ENCODE assay signal across 8 cellular contexts in the genomic region with DNA sequence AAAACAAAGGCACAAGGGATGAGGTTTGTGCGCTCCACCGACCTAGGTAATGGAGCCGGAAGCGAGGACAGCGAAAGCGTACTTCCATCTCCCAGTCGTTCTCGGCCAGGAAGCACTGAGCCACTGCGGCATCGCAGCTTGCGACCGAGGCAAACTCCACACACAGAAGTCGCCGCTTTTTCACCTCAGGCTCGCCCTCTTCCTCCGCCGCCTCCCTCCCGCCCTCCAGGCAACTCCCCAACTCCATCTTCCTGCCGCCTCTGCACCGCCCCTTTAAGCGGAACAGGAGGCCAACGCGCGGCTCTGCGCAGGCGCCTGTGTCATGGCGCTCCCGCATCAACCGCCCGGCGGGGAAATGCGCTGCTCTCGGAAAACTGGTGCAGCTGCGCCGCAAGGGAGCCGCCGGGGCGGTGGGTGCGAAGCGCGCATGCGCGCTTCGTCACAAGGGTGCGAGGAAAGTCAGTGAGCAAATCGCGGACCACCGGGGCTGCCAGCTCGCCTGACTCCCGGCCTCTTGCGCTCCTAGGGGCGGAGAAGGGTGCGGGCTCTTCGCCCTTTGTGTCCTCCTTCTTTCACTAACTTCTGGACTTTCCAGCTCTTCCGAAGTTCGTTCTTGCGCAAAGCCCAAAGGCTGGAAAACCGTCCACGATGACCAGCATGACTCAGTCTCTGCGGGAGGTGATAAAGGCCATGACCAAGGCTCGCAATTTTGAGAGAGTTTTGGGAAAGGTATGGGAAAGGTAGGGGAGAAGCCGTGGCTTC. TPM values are rescaled to one million over a fixed set of nuclear protein-coding genes. Genes with fewer than 3 reads are reported as not detected.
A peak's percentile ranks its signal among the peaks of the same experiment; 100 is the strongest.
DNase-seq lines count a peak whose midpoint lies in the region; ATAC-seq and TF ChIP-seq lines count a peak whose summit lies in the region.

A gene (plus strand): TSS at position 462 of the 762 bp plus-strand sequence. CDS start 187 bp downstream, at position 649.
A gene with protein sequence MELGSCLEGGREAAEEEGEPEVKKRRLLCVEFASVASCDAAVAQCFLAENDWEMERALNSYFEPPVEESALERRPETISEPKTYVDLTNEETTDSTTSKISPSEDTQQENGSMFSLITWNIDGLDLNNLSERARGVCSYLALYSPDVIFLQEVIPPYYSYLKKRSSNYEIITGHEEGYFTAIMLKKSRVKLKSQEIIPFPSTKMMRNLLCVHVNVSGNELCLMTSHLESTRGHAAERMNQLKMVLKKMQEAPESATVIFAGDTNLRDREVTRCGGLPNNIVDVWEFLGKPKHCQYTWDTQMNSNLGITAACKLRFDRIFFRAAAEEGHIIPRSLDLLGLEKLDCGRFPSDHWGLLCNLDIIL (minus strand): TSS at position 284 of the 762 bp plus-strand sequence. CDS start 37 bp downstream, at position 247.

- peak within 1 kb of the TSS; percentile 97 for H3K27ac Mint-ChIP-seq in CD4-positive, alpha-beta T cell
- H3K27ac Mint-ChIP-seq in activated CD4-positive, alpha-beta memory T cell treated with anti-CD3 and anti-CD28 coated beads for 36 hours, result peak within 1 kb of the TSS; percentile 93

- H3K4me1 ChIP-seq in duodenal mucosa (ENCODE audit: control insufficient read depth in 1 of 2, insufficient read depth in 2 of 2, low read length in 2 of 2) (peaks cover 29 to 43% of the 10 kb centered on the region in 2 donors), lower lobe of right lung (peaks cover 34% of the 10 kb centered on the region)

- CTCF ChIA-PET in CD4-positive, alpha-beta T cell (lab: Charles Lee), result interaction anchor here (1.0 to 4.8 kb wide), 20 partner anchors 10 to 172 kb away, joined by 3 to 21 read pairs (median 4); a partner anchor contains a TSS
- CTCF ChIA-PET in activated CD4-positive, alpha-beta memory T cell treated with anti-CD3 and anti-CD28 coated beads for 36 hours (lab: Charles Lee), result interaction anchor here (0.9 to 2.9 kb wide), 8 partner anchors 13 to 307 kb away, joined by 3 to 17 read pairs (median 4); no protein-coding TSS in a partner anchor

- peaks cover 45% of the 10 kb centered on the region for H3K4me1 Mint-ChIP-seq in CD4-positive, alpha-beta T cell (ENCODE audit: low read depth)
- H3K4me1 Mint-ChIP-seq in activated CD4-positive, alpha-beta memory T cell treated with anti-CD3 and anti-CD28 coated beads for 36 hours (ENCODE audit: low read depth), result peaks cover 53% of the 10 kb centered on the region

- DNase-seq in CD4-positive, alpha-beta T cell, result peak; percentile 92 to 98 (median 94)
- DNase-seq in NCI-H82 (lab: John Stamatoyannopoulos, UW) (peak; percentile 99), lower lobe of right lung (peak; percentile 97)
- DNase-seq in activated CD4-positive, alpha-beta memory T cell treated with anti-CD3 and anti-CD28 coated beads for 36 hours, result peak; percentile 98
- peak; percentile 88 to 95 (median 95) for DNase-seq in stimulated activated CD4-positive, alpha-beta T cell treated with anti-CD3 and anti-CD28 coated beads, TNF-alpha, amount 100 ng/mL, for 24 hours (ENCODE audit: low read depth in 3 of 3)

- peaks cover 71% of the 10 kb centered on the region for H3K36me3 Mint-ChIP-seq in CD4-positive, alpha-beta T cell (ENCODE audit: low read depth)
- peaks cover 58% of the 10 kb centered on the region for H3K36me3 Mint-ChIP-seq in activated CD4-positive, alpha-beta memory T cell treated with anti-CD3 and anti-CD28 coated beads for 36 hours

- POLR2A ChIA-PET in CD4-positive, alpha-beta T cell (lab: Charles Lee), result interaction anchor here (0.7 to 3.5 kb wide), 24 partner anchors 12 to 471 kb away, joined by 3 to 42 read pairs (median 4); a partner anchor contains a TSS
- POLR2A ChIA-PET in activated CD4-positive, alpha-beta memory T cell treated with anti-CD3 and anti-CD28 coated beads for 36 hours (lab: Charles Lee), result interaction anchor here (0.6 to 1.7 kb wide), 8 partner anchors 12 to 472 kb away, joined by 3 to 8 read pairs (median 3); a partner anchor contains a TSS

- H3K27me3 ChIP-seq in CD4-positive, alpha-beta T cell (ENCODE audit: control insufficient read depth, insufficient read depth, low read length), result no peaks in the 10 kb centered on the region
- no peaks in the 10 kb centered on the region for H3K27me3 ChIP-seq in duodenal mucosa (ENCODE audit: control insufficient read depth in 1 of 2, insufficient read depth in 2 of 2, low read length in 2 of 2)
- no peaks in the 10 kb centered on the region for H3K27me3 ChIP-seq in lower lobe of right lung (ENCODE audit: low read depth)

- H3K9me3 Mint-ChIP-seq in CD4-positive, alpha-beta T cell, result no peaks in the 10 kb centered on the region
- peaks cover 17% of the 10 kb centered on the region for H3K9me3 Mint-ChIP-seq in activated CD4-positive, alpha-beta memory T cell treated with anti-CD3 and anti-CD28 coated beads for 36 hours

- intact Hi-C loops in CD4-positive, alpha-beta T cell (cut with DNase I, micrococcal nuclease), result loop anchor here (1.0 to 5.0 kb wide), 4 partner anchors 20 to 106 kb away; a partner anchor contains a TSS
- intact Hi-C loops in activated CD4-positive, alpha-beta memory T cell treated with anti-CD3 and anti-CD28 coated beads for 36 hours (cut with micrococcal nuclease), result loop anchor here (1.0 to 10.0 kb wide), 6 partner anchors 20 to 172 kb away; a partner anchor contains a TSS
- intact Hi-C loops in lower lobe of right lung (cut with DNase I), result no loop called here

- no peaks in the 10 kb centered on the region for H3K27me3 Mint-ChIP-seq in CD4-positive, alpha-beta T cell
- H3K27me3 Mint-ChIP-seq in activated CD4-positive, alpha-beta memory T cell treated with anti-CD3 and anti-CD28 coated beads for 36 hours, result no peaks in the 10 kb centered on the region

- peak; percentile 39 for TF ChIP-seq CTCF in CD4-positive, alpha-beta T cell (IDR thresholded peaks at IDR 0.05)
- peak; percentile 54 for TF ChIP-seq CTCF in lower lobe of right lung (IDR thresholded peaks at IDR 0.05)

- peaks cover 0 to 16% of the 10 kb centered on the region in 2 donors for H3K36me3 ChIP-seq in duodenal mucosa (ENCODE audit: control insufficient read depth in 1 of 2, insufficient read depth in 2 of 2, low read length in 2 of 2)
- H3K36me3 ChIP-seq in lower lobe of right lung, result peaks cover 29% of the 10 kb centered on the region

- peak within 1 kb of the TSS; percentile 92 to 100 for H3K9ac ChIP-seq in duodenal mucosa (ENCODE audit: low read depth in 1 of 2, low read length in 2 of 2)

- peak; percentile 92 for ATAC-seq in CD4-positive, alpha-beta T cell (ENCODE audit: poor library complexity)
- ATAC-seq in GM19397 (IDR thresholded peaks at IDR 0.05; ENCODE audit: unreplicated experiment) (peak; percentile 97), HG03571 (IDR thresholded peaks at IDR 0.05; ENCODE audit: unreplicated experiment) (peak; percentile 95), lower lobe of right lung (peak; percentile 99 to 100)

- H3K27ac ChIP-seq in CD4-positive, alpha-beta T cell (ENCODE audit: low read depth, low read length), result peak within 1 kb of the TSS; percentile 78
- H3K27ac ChIP-seq in duodenal mucosa (ENCODE audit: low read depth, low read length) (peak within 1 kb of the TSS; percentile 88), lower lobe of right lung (peak within 1 kb of the TSS; percentile 86)

- H3K4me3 ChIP-seq in duodenal mucosa (ENCODE audit: low read depth in 1 of 2, low read length in 2 of 2) (peak within 1 kb of the TSS; percentile 95 to 96), lower lobe of right lung (peak within 1 kb of the TSS; percentile 97)

- H3K9me3 ChIP-seq in CD4-positive, alpha-beta T cell (ENCODE audit: control insufficient read depth, low read length), result no peaks in the 10 kb centered on the region
- H3K9me3 ChIP-seq in duodenal mucosa (ENCODE audit: control insufficient read depth in 1 of 2, low read length in 2 of 2) (peaks cover 2 to 9% of the 10 kb centered on the region in 2 donors), lower lobe of right lung (no peaks in the 10 kb centered on the region)

- peak within 1 kb of the TSS; percentile 100 for H3K4me3 Mint-ChIP-seq in CD4-positive, alpha-beta T cell
- H3K4me3 Mint-ChIP-seq in activated CD4-positive, alpha-beta memory T cell treated with anti-CD3 and anti-CD28 coated beads for 36 hours, result peak within 1 kb of the TSS; percentile 95

RNA-seq across cellular contexts. Expression of the first gene that starts in this region (rescaled TPM):
- 1 to 10 TPM; 1.5 TPM for total RNA-seq in CD4-positive, alpha-beta T cell
- total RNA-seq in activated CD4-positive, alpha-beta memory T cell treated with anti-CD3 and anti-CD28 coated beads for 36 hours, result 10 to 100 TPM; 33.7 to 35.9 TPM
- 24.6 TPM for total RNA-seq in lower lobe of right lung

RNA-seq across cellular contexts. Expression of the second gene that starts in this region (rescaled TPM):
- 10 to 100 TPM; 63.9 to 64.6 TPM for total RNA-seq in CD4-positive, alpha-beta T cell
- total RNA-seq in activated CD4-positive, alpha-beta memory T cell treated with anti-CD3 and anti-CD28 coated beads for 36 hours, result 10 to 100 TPM; 47.5 to 48.6 TPM
- total RNA-seq in lower lobe of right lung, result 43.6 TPM

Comparison
In these comparisons a context has a peak if more than half of its experiments do, and no peak if none do; other contexts are left out.
1. Peak in every context shown above with its lines: DNase-seq, ATAC-seq, H3K4me3 ChIP-seq and H3K27ac ChIP-seq.
2. RNA of the first gene that starts in this region (total RNA-seq): 33.7 to 35.9 TPM in activated CD4-positive, alpha-beta memory T cell treated with anti-CD3 and anti-CD28 coated beads for 36 hours and 24.6 TPM in lower lobe of right lung (single experiment); 1.5 TPM in CD4-positive, alpha-beta T cell; every median in the first group is over 10 times any median in the second.